ENCODE assay signal across 8 cellular contexts in the genomic region with DNA sequence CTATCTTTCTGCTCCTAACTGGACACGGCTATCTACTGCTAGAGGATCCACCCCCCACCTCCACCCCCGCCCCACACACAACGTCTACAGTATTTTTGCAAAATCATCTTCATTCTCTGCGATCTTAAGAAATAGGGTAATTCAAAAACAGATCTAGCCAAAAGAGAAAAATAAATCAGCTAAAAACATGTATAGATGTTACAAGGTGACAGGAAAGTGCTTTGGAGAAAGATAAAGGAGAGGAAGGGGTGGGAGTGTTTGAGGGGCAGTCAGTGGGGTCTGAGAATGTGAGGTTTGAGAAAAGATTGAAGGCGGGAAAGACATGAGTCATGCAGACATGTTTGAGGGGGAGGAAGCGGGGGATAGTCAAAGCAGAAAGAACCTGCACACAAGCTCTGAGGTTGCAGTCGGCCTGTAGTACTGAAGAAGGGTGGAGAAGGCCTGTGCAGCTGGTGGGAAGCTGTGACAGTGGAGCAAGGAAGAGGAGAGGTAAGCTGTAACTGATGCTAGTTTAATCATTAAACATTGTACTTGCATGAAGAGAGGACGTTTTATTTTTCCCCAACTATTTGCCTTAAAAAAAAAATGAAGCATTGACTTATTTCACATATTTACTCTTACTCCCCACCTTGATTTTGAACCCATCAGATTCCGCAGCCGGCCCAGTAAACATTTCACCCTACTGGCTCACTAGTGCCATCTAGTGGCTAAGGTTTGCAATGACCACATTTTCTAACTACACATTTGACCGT.
DNase-seq lines count a peak whose midpoint lies in the region; ATAC-seq and TF ChIP-seq lines count a peak whose summit lies in the region.

No MANE protein-coding gene starts in this region.

- H3K9me3 Mint-ChIP-seq in CD4-positive, CD25-positive, alpha-beta regulatory T cell = peaks cover 0 to 3% (median 0%) of the 10 kb centered on the region in 7 donors
- no peaks in the 10 kb centered on the region for H3K9me3 Mint-ChIP-seq in endothelial cell (ENCODE audit: unreplicated experiment)

- H3K36me3 Mint-ChIP-seq in CD4-positive, CD25-positive, alpha-beta regulatory T cell = no peaks in the 10 kb centered on the region
- H3K36me3 Mint-ChIP-seq in endothelial cell (ENCODE audit: low read depth, unreplicated experiment) = no peaks in the 10 kb centered on the region

- no peak overlapping the region for H3K4me3 Mint-ChIP-seq in CD4-positive, CD25-positive, alpha-beta regulatory T cell
- no peak overlapping the region for H3K4me3 Mint-ChIP-seq in endothelial cell (ENCODE audit: unreplicated experiment)

- H3K4me1 ChIP-seq in CD4-positive, CD25-positive, alpha-beta regulatory T cell (ENCODE audit: control insufficient read depth, insufficient read depth, low read length, poor library complexity, severe bottlenecking) = no peaks in the 10 kb centered on the region
- H3K4me1 ChIP-seq in testis = no peaks in the 10 kb centered on the region

- H3K27me3 Mint-ChIP-seq in CD4-positive, CD25-positive, alpha-beta regulatory T cell = no peaks in the 10 kb centered on the region
- no peaks in the 10 kb centered on the region for H3K27me3 Mint-ChIP-seq in endothelial cell (ENCODE audit: unreplicated experiment)

- H3K36me3 ChIP-seq in CD4-positive, CD25-positive, alpha-beta regulatory T cell (ENCODE audit: control insufficient read depth, insufficient read depth, low read length) = no peaks in the 10 kb centered on the region
- H3K36me3 ChIP-seq in testis (ENCODE audit: low read depth, missing control alignments) = no peaks in the 10 kb centered on the region

- no peak for ATAC-seq in CD4-positive, CD25-positive, alpha-beta regulatory T cell (ENCODE audit: low read depth in 2 of 2)
- ATAC-seq in GM18907 (IDR thresholded peaks at IDR 0.05; ENCODE audit: unreplicated experiment) (peak; percentile 89), HG03066 (IDR thresholded peaks at IDR 0.05; ENCODE audit: low read depth, unreplicated experiment) (peak; percentile 94)

- peak in 2 of 3 donors; percentile 9 to 64 for DNase-seq in CD4-positive, CD25-positive, alpha-beta regulatory T cell
- peak; percentile 23 for DNase-seq in NCI-H2227 treated with DMSO at 0.1 percent for 48 hours (lab: John Stamatoyannopoulos, UW)
- peak; percentile 55 to 60 for DNase-seq in activated CD4-positive, alpha-beta T cell treated with anti-CD3 and anti-CD28 coated beads, Interleukin-2, amount 50 U/mL, for 48 hours
- peak; percentile 73 for DNase-seq in endothelial cell (ENCODE audit: low spot score)
- DNase-seq in mucosa of gallbladder (ENCODE audit: low spot score) = peak; percentile 47
- DNase-seq in testis = peak; percentile 83

- no peaks in the 10 kb centered on the region for H3K9me3 ChIP-seq in CD4-positive, CD25-positive, alpha-beta regulatory T cell (ENCODE audit: control insufficient read depth in 2 of 2, low read length in 2 of 2)
- H3K9me3 ChIP-seq in testis = no peaks in the 10 kb centered on the region

- H3K27ac ChIP-seq in CD4-positive, CD25-positive, alpha-beta regulatory T cell (ENCODE audit: insufficient read depth, low read length, poor library complexity, severe bottlenecking) = no peak overlapping the region
- no peak overlapping the region for H3K27ac ChIP-seq in testis

- peak overlapping the region in 1 of 3 donors; percentile 60 for H3K27ac Mint-ChIP-seq in CD4-positive, CD25-positive, alpha-beta regulatory T cell
- no peak overlapping the region for H3K27ac Mint-ChIP-seq in endothelial cell (ENCODE audit: unreplicated experiment)

- intact Hi-C loops in testis (cut with DNase I; ENCODE audit: low total_unique reads) = no loop called here

- H3K4me1 Mint-ChIP-seq in CD4-positive, CD25-positive, alpha-beta regulatory T cell = no peaks in the 10 kb centered on the region
- H3K4me1 Mint-ChIP-seq in endothelial cell (ENCODE audit: unreplicated experiment) = peaks cover 4% of the 10 kb centered on the region

- no peak overlapping the region for H3K4me3 ChIP-seq in CD4-positive, CD25-positive, alpha-beta regulatory T cell (ENCODE audit: low read depth, low read length)
- no peak overlapping the region for H3K4me3 ChIP-seq in testis

- TF ChIP-seq CTCF in endothelial cell (IDR thresholded peaks at IDR 0.05; ENCODE audit: unreplicated experiment) (peak; percentile 87), testis (IDR thresholded peaks at IDR 0.05) (peak; percentile 34 to 96 (median 78))

- WGBS in testis, 2 donors = 49 to 58% methylated on average over 11 of the region's 11 CpGs

- no peaks in the 10 kb centered on the region for H3K27me3 ChIP-seq in CD4-positive, CD25-positive, alpha-beta regulatory T cell (ENCODE audit: control insufficient read depth, insufficient read depth, low read length)
- H3K27me3 ChIP-seq in testis = no peaks in the 10 kb centered on the region

- no peak for TF ChIP-seq POLR2A in testis (IDR thresholded peaks at IDR 0.05)

Comparison
In these comparisons a context has a peak if more than half of its experiments do, and no peak if none do; other contexts are left out.
1. ATAC-seq: peak in GM18907 (single experiment) and HG03066 (single experiment); none in CD4-positive, CD25-positive, alpha-beta regulatory T cell (0 of 2).
2. DNase-seq: peak in every context shown above with its lines; median percentile 83 in testis; 73 in endothelial cell; 58 in activated CD4-positive, alpha-beta T cell treated with anti-CD3 and anti-CD28 coated beads, Interleukin-2, amount 50 U/mL, for 48 hours; 47 in mucosa of gallbladder; 36 in CD4-positive, CD25-positive, alpha-beta regulatory T cell; 23 in NCI-H2227 treated with DMSO at 0.1 percent for 48 hours.